In genomic region chr4:57061395-57061794, GRCh38 we compare ENCODE assay signal across 18 cellular contexts. TPM values are rescaled to one million over a fixed set of nuclear protein-coding genes. Genes with fewer than 3 reads are reported as not detected.
DNase-seq lines count a peak whose midpoint lies in the region; ATAC-seq and TF ChIP-seq lines count a peak whose summit lies in the region.
"Had no signal": no experiment of that assay in that cellular context is flagged by ENCODE, and none has a peak within 500 bp of the region (broad histone marks: within the 10 kb centered on the region; RNA-seq: fewer than 3 reads in every experiment).

No MANE protein-coding gene starts in this region.

- intact Hi-C loops in thyroid gland (cut with DNase I), result no loop called here

- peak overlapping the region; percentile 8 for H3K4me2 ChIP-seq in GM23248 (ENCODE audit: unreplicated experiment)

- no peak overlapping the region for H3K9ac ChIP-seq in GM23248

- H3K36me3 ChIP-seq in GM23248 (ENCODE audit: low read depth) (no peaks in the 10 kb centered on the region), thyroid gland (no peaks in the 10 kb centered on the region)

- H3K36me3 Mint-ChIP-seq in activated CD4-positive, alpha-beta memory T cell treated with anti-CD3 and anti-CD28 coated beads, Interleukin-2, amount 10 ng/mL, durations not matched to agents 7 days and 5 days (ENCODE audit: low read depth), result no peaks in the 10 kb centered on the region
- H3K36me3 Mint-ChIP-seq: naive thymus-derived CD4-positive, alpha-beta T cell had no signal

- H3K9me3 Mint-ChIP-seq in activated CD4-positive, alpha-beta memory T cell treated with anti-CD3 and anti-CD28 coated beads, Interleukin-2, amount 10 ng/mL, durations not matched to agents 7 days and 5 days, result no peaks in the 10 kb centered on the region
- H3K9me3 Mint-ChIP-seq: naive thymus-derived CD4-positive, alpha-beta T cell had no signal

- H3K27me3 ChIP-seq in GM23248 (replicated peaks; ENCODE audit: insufficient read depth) (no peaks in the 10 kb centered on the region), thyroid gland (no peaks in the 10 kb centered on the region)

- no peaks in the 10 kb centered on the region for H3K4me1 Mint-ChIP-seq in activated CD4-positive, alpha-beta memory T cell treated with anti-CD3 and anti-CD28 coated beads, Interleukin-2, amount 10 ng/mL, durations not matched to agents 7 days and 5 days
- H3K4me1 Mint-ChIP-seq: naive thymus-derived CD4-positive, alpha-beta T cell had no signal

- H3K79me2 ChIP-seq in GM23248 (ENCODE audit: insufficient read depth), result peaks cover 47% of the 10 kb centered on the region

- 56 to 59% methylated on average over 5 of the region's 5 CpGs for WGBS in GM23248 (ENCODE audit: low coverage in 1 of 2, low lambda C conversion rate in 2 of 2, missing lambda C conversion rate in 2 of 2), 2 experiments
- 61 to 73% methylated on average over 5 of the region's 5 CpGs for WGBS in thyroid gland, 2 donors

- no peak for TF ChIP-seq POLR2A in thyroid gland (IDR thresholded peaks at IDR 0.05)

- H3F3A ChIP-seq in GM23248 (ENCODE audit: insufficient read depth), result peaks cover 38% of the 10 kb centered on the region

- H3K4me1 ChIP-seq in GM23248 (ENCODE audit: insufficient read depth) (peaks cover 46% of the 10 kb centered on the region), thyroid gland (peaks cover 22 to 54% of the 10 kb centered on the region in 2 donors)

- CTCF ChIA-PET in activated CD4-positive, alpha-beta memory T cell treated with anti-CD3 and anti-CD28 coated beads, Interleukin-2, amount 10 ng/mL, durations not matched to agents 7 days and 5 days (lab: Charles Lee), result no interaction called here

- in situ Hi-C loops in GM23248 (cut with MboI), result no loop called here

- H4K20me1 ChIP-seq in GM23248 (ENCODE audit: insufficient read depth), result no peaks in the 10 kb centered on the region

- peaks cover 3% of the 10 kb centered on the region for H3K9me3 ChIP-seq in GM23248 (ENCODE audit: low read depth)
- no peaks in the 10 kb centered on the region for H3K9me3 ChIP-seq in thyroid gland

- no peak overlapping the region for H3K4me3 Mint-ChIP-seq in activated CD4-positive, alpha-beta memory T cell treated with anti-CD3 and anti-CD28 coated beads, Interleukin-2, amount 10 ng/mL, durations not matched to agents 7 days and 5 days
- H3K4me3 Mint-ChIP-seq: naive thymus-derived CD4-positive, alpha-beta T cell had no signal

- 0 out of 2 replicates have a peak overlapping the region, but pooled peaks have one; percentile 10 for H3K27ac ChIP-seq in GM23248
- H3K27ac ChIP-seq in thyroid gland, result peak overlapping the region in 2 of 3 donors; percentile 17 to 93

- peak; percentile 39 for DNase-seq in GM23248
- DNase-seq in amniotic epithelial cell (ENCODE audit: low read depth), result peak; percentile 74
- peak; percentile 81 for DNase-seq in iris pigment epithelial cell (ENCODE audit: low read depth)
- DNase-seq in thyroid gland, result no peak
- DNase-seq in stimulated activated naive CD8-positive, alpha-beta T cell treated with anti-CD3 and anti-CD28 coated beads, Interleukin-15, Interleukin-2, amounts not matched to agents 100 U/mL and 50 U/mL, for 24 hours, result no peak
- no peak for DNase-seq in activated CD4-positive, alpha-beta memory T cell treated with anti-CD3 and anti-CD28 coated beads, Interleukin-2, amount 10 ng/mL, durations not matched to agents 7 days and 5 days
- DNase-seq: activated CD4-positive, alpha-beta T cell treated with anti-CD3 and anti-CD28 coated beads for 4 hours; activated CD8-positive, alpha-beta memory T cell treated with anti-CD3 and anti-CD28 coated beads, Interleukin-2, amount 50 U/mL, for 48 hours; activated naive CD4-positive, alpha-beta T cell treated with Interleukin-2 at 50 U/mL for 16 hours; C1 segment of cervical spinal cord; effector memory CD4-positive, alpha-beta T cell; H7; naive thymus-derived CD4-positive, alpha-beta T cell; NCI-H1930; NCI-H510A treated with DMSO at 0.1 percent for 48 hours; SHP77 treated with DMSO at 0.1 percent for 48 hours; stimulated activated CD4-positive, alpha-beta T cell treated with anti-CD3 and anti-CD28 coated beads, Interleukin-15, amount 100 ng/mL, for 24 hours had no signal

- H2AFZ ChIP-seq in GM23248, result no peak overlapping the region

- no peaks in the 10 kb centered on the region for H3K9me2 ChIP-seq in GM23248 (ENCODE audit: insufficient read depth)

- no peak for TF ChIP-seq CTCF in thyroid gland (IDR thresholded peaks at IDR 0.05)

- no peak for ATAC-seq in HG02798 (IDR thresholded peaks at IDR 0.05; ENCODE audit: poor library complexity, unreplicated experiment)
- ATAC-seq in stimulated activated naive CD8-positive, alpha-beta T cell treated with anti-CD3 and anti-CD28 coated beads, Interleukin-15, Interleukin-2, amounts not matched to agents 100 U/mL and 50 U/mL, for 24 hours, result no peak
- ATAC-seq: naive thymus-derived CD4-positive, alpha-beta T cell had no signal

- H3K4me3 ChIP-seq in GM23248, result no peak overlapping the region
- H3K4me3 ChIP-seq in thyroid gland (replicated peaks in 1 of 3), result no peak overlapping the region

- peaks cover 18% of the 10 kb centered on the region for H3K27me3 Mint-ChIP-seq in activated CD4-positive, alpha-beta memory T cell treated with anti-CD3 and anti-CD28 coated beads, Interleukin-2, amount 10 ng/mL, durations not matched to agents 7 days and 5 days

- POLR2A ChIA-PET in activated CD4-positive, alpha-beta memory T cell treated with anti-CD3 and anti-CD28 coated beads, Interleukin-2, amount 10 ng/mL, durations not matched to agents 7 days and 5 days (lab: Charles Lee), result no interaction called here

- no peak overlapping the region for H3K27ac Mint-ChIP-seq in activated CD4-positive, alpha-beta memory T cell treated with anti-CD3 and anti-CD28 coated beads, Interleukin-2, amount 10 ng/mL, durations not matched to agents 7 days and 5 days
- H3K27ac Mint-ChIP-seq: naive thymus-derived CD4-positive, alpha-beta T cell had no signal

RNA-seq across cellular contexts. Expression of gene IGFBP7, which starts 48.8 kb away (rescaled TPM):
- total RNA-seq in GM23248 (2014; rRNA removed; shearing (Covaris generic)), result 949 and 951 TPM in 2 replicates
- 1,347 and 1,359 TPM in 2 replicates for polyA plus RNA-seq in GM23248 (2016; fragmentation: Nextera tagmentation; extraction: Ambion mirVana)
- total RNA-seq in thyroid gland, result 1,000 to 10,000 TPM in 3 of 4 donors, 100 to 1,000 TPM in 1; 660 to 2,581 (median 1,387) TPM
- not detected for total RNA-seq in activated CD4-positive, alpha-beta memory T cell treated with anti-CD3 and anti-CD28 coated beads, Interleukin-2, amount 10 ng/mL, durations not matched to agents 7 days and 5 days

Comparison
In these comparisons a context has a peak if more than half of its experiments do, and no peak if none do; other contexts are left out.
1. DNase-seq: peak in GM23248 (single experiment), amniotic epithelial cell (single experiment) and iris pigment epithelial cell (single experiment); none in thyroid gland (0 of 2), stimulated activated naive CD8-positive, alpha-beta T cell treated with anti-CD3 and anti-CD28 coated beads, Interleukin-15, Interleukin-2, amounts not matched to agents 100 U/mL and 50 U/mL, for 24 hours (single experiment) and activated CD4-positive, alpha-beta memory T cell treated with anti-CD3 and anti-CD28 coated beads, Interleukin-2, amount 10 ng/mL, durations not matched to agents 7 days and 5 days (single experiment).
2. RNA of gene IGFBP7, which starts 48.8 kb away (total RNA-seq): 660 to 2,581 TPM in thyroid gland and 949 to 951 TPM in GM23248; not detected in activated CD4-positive, alpha-beta memory T cell treated with anti-CD3 and anti-CD28 coated beads, Interleukin-2, amount 10 ng/mL, durations not matched to agents 7 days and 5 days; every median in the first group is over 100 times any median in the second.